20 cellular contexts compared by ENCODE assay signal in genomic region chr6:21151178-21151956, GRCh38.
"Had no signal": no experiment of that assay in that cellular context is flagged by ENCODE, and none has a peak within 500 bp of the region (broad histone marks: within the 10 kb centered on the region; RNA-seq: fewer than 3 reads in every experiment).

No MANE protein-coding gene starts in this region.

- H3K36me3 ChIP-seq: gastrocnemius medialis, spleen, transverse colon, uterus had no signal

- H3K4me3 ChIP-seq: gastrocnemius medialis, spleen, transverse colon, uterus had no signal

- ATAC-seq: activated T-helper 17 cell treated with anti-CD3 and anti-CD28 coated beads, Interleukin-2, amount 50 U/mL, for 72 hours; esophagus mucosa; gastrocnemius medialis; naive thymus-derived CD8-positive, alpha-beta T cell; stimulated activated memory B cell treated with anti-CD40 and anti-IgM and Interleukin-4, amounts not matched to agents 10 μg/mL and 1 μg/mL and 100 μg/mL, for 72 hours had no signal

- H3K4me1 ChIP-seq: gastrocnemius medialis, transverse colon, uterus had no signal

- H3K27me3 ChIP-seq: gastrocnemius medialis, spleen, transverse colon, uterus had no signal

- H3K27ac ChIP-seq: gastrocnemius medialis, spleen, transverse colon, uterus had no signal

- H3K9me3 ChIP-seq: gastrocnemius medialis, spleen, transverse colon, uterus had no signal

- DNase-seq: activated CD4-positive, alpha-beta memory T cell treated with anti-CD3 and anti-CD28 coated beads, Interleukin-2, amount 10 ng/mL, durations not matched to agents 7 days and 5 days; activated CD4-positive, alpha-beta T cell treated with anti-CD3 and anti-CD28 coated beads for 48 hours; activated CD4-positive, CD25-positive, alpha-beta regulatory T cell; activated naive CD4-positive, alpha-beta T cell; activated naive CD8-positive, alpha-beta T cell treated with anti-CD3 and anti-CD28 coated beads, Interleukin-2, amount 10 ng/mL, durations not matched to agents 7 days and 5 days; activated T-cell treated with anti-CD3 and anti-CD28 coated beads, Interleukin-2, amount 50 U/mL, for 1 hour; anterior cingulate cortex; cortex of kidney; gastrocnemius medialis; mesenchymal stem cell; naive thymus-derived CD8-positive, alpha-beta T cell; spleen; stimulated activated CD4-positive, alpha-beta T cell treated with anti-CD3 and anti-CD28 coated beads, Interleukin-4, amount 100 ng/mL, for 4 hours; T-helper 1 cell; T1000; transverse colon; uterus had no signal
